Comparison of ENCODE assay signal across 2 cellular contexts in the genomic region with DNA sequence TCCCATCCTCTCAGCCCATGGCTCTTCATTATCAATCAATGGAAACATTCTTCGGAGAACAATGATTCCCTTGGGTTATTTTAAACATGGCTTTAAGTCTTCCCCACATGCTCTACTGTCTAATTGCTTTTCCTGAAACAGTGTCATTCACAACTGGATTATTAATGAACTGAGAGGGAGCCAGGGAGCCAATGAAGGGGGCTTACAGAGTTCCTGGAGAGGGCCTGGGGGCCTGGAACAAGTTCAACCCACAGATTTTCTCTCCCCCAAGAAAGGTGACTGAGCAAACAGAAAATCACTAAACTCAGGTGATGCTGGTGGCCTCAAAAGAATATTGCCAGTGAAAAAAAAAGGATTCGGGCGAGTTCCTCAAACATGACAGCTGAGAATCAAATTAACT.
TF ChIP-seq lines count a peak whose summit lies in the region.

No MANE protein-coding gene starts in this region.

TF ChIP-seq in liver, 16 proteins besides CTCF, POLR2A, EP300 and RAD21:
- TF ChIP-seq, protein P1, sequence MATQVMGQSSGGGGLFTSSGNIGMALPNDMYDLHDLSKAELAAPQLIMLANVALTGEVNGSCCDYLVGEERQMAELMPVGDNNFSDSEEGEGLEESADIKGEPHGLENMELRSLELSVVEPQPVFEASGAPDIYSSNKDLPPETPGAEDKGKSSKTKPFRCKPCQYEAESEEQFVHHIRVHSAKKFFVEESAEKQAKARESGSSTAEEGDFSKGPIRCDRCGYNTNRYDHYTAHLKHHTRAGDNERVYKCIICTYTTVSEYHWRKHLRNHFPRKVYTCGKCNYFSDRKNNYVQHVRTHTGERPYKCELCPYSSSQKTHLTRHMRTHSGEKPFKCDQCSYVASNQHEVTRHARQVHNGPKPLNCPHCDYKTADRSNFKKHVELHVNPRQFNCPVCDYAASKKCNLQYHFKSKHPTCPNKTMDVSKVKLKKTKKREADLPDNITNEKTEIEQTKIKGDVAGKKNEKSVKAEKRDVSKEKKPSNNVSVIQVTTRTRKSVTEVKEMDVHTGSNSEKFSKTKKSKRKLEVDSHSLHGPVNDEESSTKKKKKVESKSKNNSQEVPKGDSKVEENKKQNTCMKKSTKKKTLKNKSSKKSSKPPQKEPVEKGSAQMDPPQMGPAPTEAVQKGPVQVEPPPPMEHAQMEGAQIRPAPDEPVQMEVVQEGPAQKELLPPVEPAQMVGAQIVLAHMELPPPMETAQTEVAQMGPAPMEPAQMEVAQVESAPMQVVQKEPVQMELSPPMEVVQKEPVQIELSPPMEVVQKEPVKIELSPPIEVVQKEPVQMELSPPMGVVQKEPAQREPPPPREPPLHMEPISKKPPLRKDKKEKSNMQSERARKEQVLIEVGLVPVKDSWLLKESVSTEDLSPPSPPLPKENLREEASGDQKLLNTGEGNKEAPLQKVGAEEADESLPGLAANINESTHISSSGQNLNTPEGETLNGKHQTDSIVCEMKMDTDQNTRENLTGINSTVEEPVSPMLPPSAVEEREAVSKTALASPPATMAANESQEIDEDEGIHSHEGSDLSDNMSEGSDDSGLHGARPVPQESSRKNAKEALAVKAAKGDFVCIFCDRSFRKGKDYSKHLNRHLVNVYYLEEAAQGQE (IDR thresholded peaks at IDR 0.05): no peak
- no peak for TF ChIP-seq EGR1 (IDR thresholded peaks at IDR 0.05; ENCODE audit: low read depth in 2 of 2)
- TF ChIP-seq, protein P2, sequence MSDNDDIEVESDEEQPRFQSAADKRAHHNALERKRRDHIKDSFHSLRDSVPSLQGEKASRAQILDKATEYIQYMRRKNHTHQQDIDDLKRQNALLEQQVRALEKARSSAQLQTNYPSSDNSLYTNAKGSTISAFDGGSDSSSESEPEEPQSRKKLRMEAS (IDR thresholded peaks at IDR 0.05): no peak
- no peak for TF ChIP-seq TAF1 (conservative IDR thresholded peaks at IDR 0.05)
- TF ChIP-seq, protein P3, sequence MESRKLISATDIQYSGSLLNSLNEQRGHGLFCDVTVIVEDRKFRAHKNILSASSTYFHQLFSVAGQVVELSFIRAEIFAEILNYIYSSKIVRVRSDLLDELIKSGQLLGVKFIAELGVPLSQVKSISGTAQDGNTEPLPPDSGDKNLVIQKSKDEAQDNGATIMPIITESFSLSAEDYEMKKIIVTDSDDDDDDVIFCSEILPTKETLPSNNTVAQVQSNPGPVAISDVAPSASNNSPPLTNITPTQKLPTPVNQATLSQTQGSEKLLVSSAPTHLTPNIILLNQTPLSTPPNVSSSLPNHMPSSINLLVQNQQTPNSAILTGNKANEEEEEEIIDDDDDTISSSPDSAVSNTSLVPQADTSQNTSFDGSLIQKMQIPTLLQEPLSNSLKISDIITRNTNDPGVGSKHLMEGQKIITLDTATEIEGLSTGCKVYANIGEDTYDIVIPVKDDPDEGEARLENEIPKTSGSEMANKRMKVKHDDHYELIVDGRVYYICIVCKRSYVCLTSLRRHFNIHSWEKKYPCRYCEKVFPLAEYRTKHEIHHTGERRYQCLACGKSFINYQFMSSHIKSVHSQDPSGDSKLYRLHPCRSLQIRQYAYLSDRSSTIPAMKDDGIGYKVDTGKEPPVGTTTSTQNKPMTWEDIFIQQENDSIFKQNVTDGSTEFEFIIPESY (IDR thresholded peaks at IDR 0.05): no peak
- no peak for TF ChIP-seq FOXA2 (IDR thresholded peaks at IDR 0.05)
- TF ChIP-seq HNF4G (IDR thresholded peaks at IDR 0.05): no peak
- no peak for TF ChIP-seq YY1 (IDR thresholded peaks at IDR 0.05)
- TF ChIP-seq JUND (IDR thresholded peaks at IDR 0.05): no peak
- TF ChIP-seq FOXA1 (IDR thresholded peaks at IDR 0.05): no peak
- TF ChIP-seq GABPA (IDR thresholded peaks at IDR 0.05 in 1 of 2, conservative IDR thresholded peaks at IDR 0.05 in 1 of 2): no peak
- TF ChIP-seq, protein P4, sequence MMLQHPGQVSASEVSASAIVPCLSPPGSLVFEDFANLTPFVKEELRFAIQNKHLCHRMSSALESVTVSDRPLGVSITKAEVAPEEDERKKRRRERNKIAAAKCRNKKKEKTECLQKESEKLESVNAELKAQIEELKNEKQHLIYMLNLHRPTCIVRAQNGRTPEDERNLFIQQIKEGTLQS (IDR thresholded peaks at IDR 0.05): no peak
- no peak for TF ChIP-seq HNF4A (conservative IDR thresholded peaks at IDR 0.05)
- no peak for TF ChIP-seq SP1 (IDR thresholded peaks at IDR 0.05)
- no peak for TF ChIP-seq RXRA (IDR thresholded peaks at IDR 0.05)
- no peak for TF ChIP-seq NR2F2 (IDR thresholded peaks at IDR 0.05)

TF ChIP-seq in GM12878, 131 proteins besides CTCF, POLR2A, EP300 and RAD21:
- TF ChIP-seq, protein P5, sequence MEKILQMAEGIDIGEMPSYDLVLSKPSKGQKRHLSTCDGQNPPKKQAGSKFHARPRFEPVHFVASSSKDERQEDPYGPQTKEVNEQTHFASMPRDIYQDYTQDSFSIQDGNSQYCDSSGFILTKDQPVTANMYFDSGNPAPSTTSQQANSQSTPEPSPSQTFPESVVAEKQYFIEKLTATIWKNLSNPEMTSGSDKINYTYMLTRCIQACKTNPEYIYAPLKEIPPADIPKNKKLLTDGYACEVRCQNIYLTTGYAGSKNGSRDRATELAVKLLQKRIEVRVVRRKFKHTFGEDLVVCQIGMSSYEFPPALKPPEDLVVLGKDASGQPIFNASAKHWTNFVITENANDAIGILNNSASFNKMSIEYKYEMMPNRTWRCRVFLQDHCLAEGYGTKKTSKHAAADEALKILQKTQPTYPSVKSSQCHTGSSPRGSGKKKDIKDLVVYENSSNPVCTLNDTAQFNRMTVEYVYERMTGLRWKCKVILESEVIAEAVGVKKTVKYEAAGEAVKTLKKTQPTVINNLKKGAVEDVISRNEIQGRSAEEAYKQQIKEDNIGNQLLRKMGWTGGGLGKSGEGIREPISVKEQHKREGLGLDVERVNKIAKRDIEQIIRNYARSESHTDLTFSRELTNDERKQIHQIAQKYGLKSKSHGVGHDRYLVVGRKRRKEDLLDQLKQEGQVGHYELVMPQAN (conservative IDR thresholded peaks at IDR 0.05): no peak
- no peak for TF ChIP-seq RUNX3 (IDR thresholded peaks at IDR 0.05; ENCODE audit: low read length)
- TF ChIP-seq RCOR1 (conservative IDR thresholded peaks at IDR 0.05; ENCODE audit: low read depth, low read length): no peak
- TF ChIP-seq, protein P6, sequence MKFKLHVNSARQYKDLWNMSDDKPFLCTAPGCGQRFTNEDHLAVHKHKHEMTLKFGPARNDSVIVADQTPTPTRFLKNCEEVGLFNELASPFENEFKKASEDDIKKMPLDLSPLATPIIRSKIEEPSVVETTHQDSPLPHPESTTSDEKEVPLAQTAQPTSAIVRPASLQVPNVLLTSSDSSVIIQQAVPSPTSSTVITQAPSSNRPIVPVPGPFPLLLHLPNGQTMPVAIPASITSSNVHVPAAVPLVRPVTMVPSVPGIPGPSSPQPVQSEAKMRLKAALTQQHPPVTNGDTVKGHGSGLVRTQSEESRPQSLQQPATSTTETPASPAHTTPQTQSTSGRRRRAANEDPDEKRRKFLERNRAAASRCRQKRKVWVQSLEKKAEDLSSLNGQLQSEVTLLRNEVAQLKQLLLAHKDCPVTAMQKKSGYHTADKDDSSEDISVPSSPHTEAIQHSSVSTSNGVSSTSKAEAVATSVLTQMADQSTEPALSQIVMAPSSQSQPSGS (IDR thresholded peaks at IDR 0.05; ENCODE audit: low read length): no peak
- TF ChIP-seq EGR1 (IDR thresholded peaks at IDR 0.05; ENCODE audit: borderline replicate concordance in 1 of 2, low read depth in 2 of 2, low read length in 2 of 2): no peak
- no peak for TF ChIP-seq JUNB (IDR thresholded peaks at IDR 0.05)
- TF ChIP-seq, protein P7, sequence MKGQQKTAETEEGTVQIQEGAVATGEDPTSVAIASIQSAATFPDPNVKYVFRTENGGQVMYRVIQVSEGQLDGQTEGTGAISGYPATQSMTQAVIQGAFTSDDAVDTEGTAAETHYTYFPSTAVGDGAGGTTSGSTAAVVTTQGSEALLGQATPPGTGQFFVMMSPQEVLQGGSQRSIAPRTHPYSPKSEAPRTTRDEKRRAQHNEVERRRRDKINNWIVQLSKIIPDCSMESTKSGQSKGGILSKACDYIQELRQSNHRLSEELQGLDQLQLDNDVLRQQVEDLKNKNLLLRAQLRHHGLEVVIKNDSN (IDR thresholded peaks at IDR 0.05; ENCODE audit: borderline replicate concordance, extremely low read length, insufficient read depth, low read depth, low read length): no peak
- TF ChIP-seq PML (IDR thresholded peaks at IDR 0.05; ENCODE audit: low read length): no peak
- no peak for TF ChIP-seq SRF (IDR thresholded peaks at IDR 0.05; ENCODE audit: low read depth in 2 of 2, low read length in 2 of 2)
- TF ChIP-seq, protein P8, sequence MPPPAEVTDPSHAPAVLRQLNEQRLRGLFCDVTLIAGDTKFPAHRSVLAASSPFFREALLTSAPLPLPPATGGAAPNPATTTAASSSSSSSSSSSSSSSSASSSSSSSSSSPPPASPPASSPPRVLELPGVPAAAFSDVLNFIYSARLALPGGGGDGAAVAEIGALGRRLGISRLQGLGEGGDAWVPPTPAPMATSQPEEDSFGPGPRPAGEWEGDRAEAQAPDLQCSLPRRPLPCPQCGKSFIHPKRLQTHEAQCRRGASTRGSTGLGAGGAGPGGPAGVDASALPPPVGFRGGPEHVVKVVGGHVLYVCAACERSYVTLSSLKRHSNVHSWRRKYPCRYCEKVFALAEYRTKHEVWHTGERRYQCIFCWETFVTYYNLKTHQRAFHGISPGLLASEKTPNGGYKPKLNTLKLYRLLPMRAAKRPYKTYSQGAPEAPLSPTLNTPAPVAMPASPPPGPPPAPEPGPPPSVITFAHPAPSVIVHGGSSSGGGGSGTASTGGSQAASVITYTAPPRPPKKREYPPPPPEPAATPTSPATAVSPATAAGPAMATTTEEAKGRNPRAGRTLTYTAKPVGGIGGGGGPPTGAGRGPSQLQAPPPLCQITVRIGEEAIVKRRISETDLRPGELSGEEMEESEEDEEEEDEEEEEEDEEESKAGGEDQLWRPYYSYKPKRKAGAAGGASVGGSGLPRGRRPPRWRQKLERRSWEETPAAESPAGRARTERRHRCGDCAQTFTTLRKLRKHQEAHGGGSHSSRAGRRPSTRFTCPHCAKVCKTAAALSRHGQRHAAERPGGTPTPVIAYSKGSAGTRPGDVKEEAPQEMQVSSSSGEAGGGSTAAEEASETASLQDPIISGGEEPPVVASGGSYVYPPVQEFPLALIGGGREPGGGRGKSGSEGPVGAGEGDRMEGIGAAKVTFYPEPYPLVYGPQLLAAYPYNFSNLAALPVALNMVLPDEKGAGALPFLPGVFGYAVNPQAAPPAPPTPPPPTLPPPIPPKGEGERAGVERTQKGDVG (CRISPR knock-in tag; IDR thresholded peaks at IDR 0.05): no peak
- no peak for TF ChIP-seq ASH2L (IDR thresholded peaks at IDR 0.05; ENCODE audit: borderline replicate concordance, low read depth)
- TF ChIP-seq, protein P9, sequence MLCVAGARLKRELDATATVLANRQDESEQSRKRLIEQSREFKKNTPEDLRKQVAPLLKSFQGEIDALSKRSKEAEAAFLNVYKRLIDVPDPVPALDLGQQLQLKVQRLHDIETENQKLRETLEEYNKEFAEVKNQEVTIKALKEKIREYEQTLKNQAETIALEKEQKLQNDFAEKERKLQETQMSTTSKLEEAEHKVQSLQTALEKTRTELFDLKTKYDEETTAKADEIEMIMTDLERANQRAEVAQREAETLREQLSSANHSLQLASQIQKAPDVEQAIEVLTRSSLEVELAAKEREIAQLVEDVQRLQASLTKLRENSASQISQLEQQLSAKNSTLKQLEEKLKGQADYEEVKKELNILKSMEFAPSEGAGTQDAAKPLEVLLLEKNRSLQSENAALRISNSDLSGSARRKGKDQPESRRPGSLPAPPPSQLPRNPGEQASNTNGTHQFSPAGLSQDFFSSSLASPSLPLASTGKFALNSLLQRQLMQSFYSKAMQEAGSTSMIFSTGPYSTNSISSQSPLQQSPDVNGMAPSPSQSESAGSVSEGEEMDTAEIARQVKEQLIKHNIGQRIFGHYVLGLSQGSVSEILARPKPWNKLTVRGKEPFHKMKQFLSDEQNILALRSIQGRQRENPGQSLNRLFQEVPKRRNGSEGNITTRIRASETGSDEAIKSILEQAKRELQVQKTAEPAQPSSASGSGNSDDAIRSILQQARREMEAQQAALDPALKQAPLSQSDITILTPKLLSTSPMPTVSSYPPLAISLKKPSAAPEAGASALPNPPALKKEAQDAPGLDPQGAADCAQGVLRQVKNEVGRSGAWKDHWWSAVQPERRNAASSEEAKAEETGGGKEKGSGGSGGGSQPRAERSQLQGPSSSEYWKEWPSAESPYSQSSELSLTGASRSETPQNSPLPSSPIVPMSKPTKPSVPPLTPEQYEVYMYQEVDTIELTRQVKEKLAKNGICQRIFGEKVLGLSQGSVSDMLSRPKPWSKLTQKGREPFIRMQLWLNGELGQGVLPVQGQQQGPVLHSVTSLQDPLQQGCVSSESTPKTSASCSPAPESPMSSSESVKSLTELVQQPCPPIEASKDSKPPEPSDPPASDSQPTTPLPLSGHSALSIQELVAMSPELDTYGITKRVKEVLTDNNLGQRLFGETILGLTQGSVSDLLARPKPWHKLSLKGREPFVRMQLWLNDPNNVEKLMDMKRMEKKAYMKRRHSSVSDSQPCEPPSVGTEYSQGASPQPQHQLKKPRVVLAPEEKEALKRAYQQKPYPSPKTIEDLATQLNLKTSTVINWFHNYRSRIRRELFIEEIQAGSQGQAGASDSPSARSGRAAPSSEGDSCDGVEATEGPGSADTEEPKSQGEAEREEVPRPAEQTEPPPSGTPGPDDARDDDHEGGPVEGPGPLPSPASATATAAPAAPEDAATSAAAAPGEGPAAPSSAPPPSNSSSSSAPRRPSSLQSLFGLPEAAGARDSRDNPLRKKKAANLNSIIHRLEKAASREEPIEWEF (IDR thresholded peaks at IDR 0.05; ENCODE audit: insufficient replicate concordance, low read depth, low read length): no peak
